14 cellular contexts compared by ENCODE assay signal in genomic region chr9:21677834-21678233, GRCh38.
DNase-seq lines count a peak whose midpoint lies in the region; ATAC-seq and TF ChIP-seq lines count a peak whose summit lies in the region.
"Had no signal": no experiment of that assay in that cellular context is flagged by ENCODE, and none has a peak within 500 bp of the region (broad histone marks: within the 10 kb centered on the region; RNA-seq: fewer than 3 reads in every experiment).

No MANE protein-coding gene starts in this region.

- DNase-seq in AG10803 (ENCODE audit: low read depth) (peak; percentile 55), HT1080 (ENCODE audit: low read depth) (peak; percentile 96), amniotic epithelial cell (ENCODE audit: low read depth) (peak; percentile 81), glomerular visceral epithelial cell (ENCODE audit: extremely low spot score) (peak; percentile 37), C1 segment of cervical spinal cord (lab: John Stamatoyannopoulos, UW) (no peak), NCI-H524 (lab: John Stamatoyannopoulos, UW) (no peak), A172 (ENCODE audit: low spot score) (no peak)
- DNase-seq: activated CD4-positive, alpha-beta T cell treated with anti-CD3 and anti-CD28 coated beads for 1 hour; glutamatergic neuron; lower lobe of right lung; NCI-H1105 treated with DMSO at 0.1 percent for 48 hours; NCI-H510A; nucleus accumbens had no signal

- TF ChIP-seq CTCF in AG10803 (conservative IDR thresholded peaks at IDR 0.05; ENCODE audit: low read length) = no peak

- peak overlapping the region; percentile 34 for H3K4me3 ChIP-seq in AG10803 (ENCODE audit: low read length)
- H3K4me3 ChIP-seq: lower lobe of right lung had no signal

- ATAC-seq in GM21390 (IDR thresholded peaks at IDR 0.05; ENCODE audit: unreplicated experiment) = no peak
- ATAC-seq: lower lobe of right lung had no signal

Comparison
In these comparisons a context has a peak if more than half of its experiments do, and no peak if none do; other contexts are left out.
1. DNase-seq: peak in AG10803 (single experiment), HT1080 (single experiment), amniotic epithelial cell (single experiment) and glomerular visceral epithelial cell (single experiment); none in C1 segment of cervical spinal cord (0 of 14), NCI-H524 (0 of 2) and A172 (single experiment).